ENCODE assay signal across 10 cellular contexts in genomic region chr6:36897629-36898028, GRCh38. TPM values are rescaled to one million over a fixed set of nuclear protein-coding genes. Genes with fewer than 3 reads are reported as not detected.
DNase-seq lines count a peak whose midpoint lies in the region; ATAC-seq and TF ChIP-seq lines count a peak whose summit lies in the region.
"Had no signal": no experiment of that assay in that cellular context is flagged by ENCODE, and none has a peak within 500 bp of the region (broad histone marks: within the 10 kb centered on the region; RNA-seq: fewer than 3 reads in every experiment).

No MANE protein-coding gene starts in this region.

- ATAC-seq in GM21737 (IDR thresholded peaks at IDR 0.05; ENCODE audit: unreplicated experiment): no peak

- DNase-seq in ELF-1 (ENCODE audit: low read depth, low spot score): peak; percentile 5
- DNase-seq in M059J (ENCODE audit: low read depth): peak; percentile 29
- no peak for DNase-seq in brain microvascular endothelial cell
- DNase-seq in mesendoderm: peak; percentile 48
- no peak for DNase-seq in NCI-H2227 (lab: John Stamatoyannopoulos, UW; ENCODE audit: unreplicated experiment)
- DNase-seq in effector CD4-positive, alpha-beta T cell: no peak
- DNase-seq in SJCRH30: no peak
- DNase-seq: immature natural killer cell, uterus had no signal

- H3K18ac ChIP-seq in mesendoderm (ENCODE audit: low read length): no peak overlapping the region

- H3K9me3 ChIP-seq in SJCRH30 (replicated peaks): no peaks in the 10 kb centered on the region
- H3K9me3 ChIP-seq: uterus had no signal

- peak; percentile 33 for TF ChIP-seq CTCF in brain microvascular endothelial cell (IDR thresholded peaks at IDR 0.05; ENCODE audit: low read depth, low read length, missing control alignments)

- H3K4me1 ChIP-seq in mesendoderm (ENCODE audit: control insufficient read depth, low read depth, low read length) (no peaks in the 10 kb centered on the region), SJCRH30 (peaks cover 22% of the 10 kb centered on the region; the same call in 1 of the 2 replicates)
- H3K4me1 ChIP-seq: uterus had no signal

- H2BK120ac ChIP-seq in mesendoderm (ENCODE audit: low read depth, low read length): no peak overlapping the region

- no peak overlapping the region for H3K4ac ChIP-seq in mesendoderm (ENCODE audit: low read depth, low read length)

- H3K79me2 ChIP-seq in mesendoderm (ENCODE audit: control insufficient read depth, insufficient read depth, low read length): no peaks in the 10 kb centered on the region

- H3K4me3 ChIP-seq in brain microvascular endothelial cell (ENCODE audit: low read depth, low read length): no peak overlapping the region
- H3K4me3 ChIP-seq in mesendoderm (ENCODE audit: low read length): no peak overlapping the region
- no peak overlapping the region for H3K4me3 ChIP-seq in SJCRH30
- H3K4me3 ChIP-seq: uterus had no signal

- H3K27ac ChIP-seq in brain microvascular endothelial cell (no peak overlapping the region), mesendoderm (ENCODE audit: low read depth, low read length) (no peak overlapping the region), SJCRH30 (no peak overlapping the region)
- H3K27ac ChIP-seq: uterus had no signal

- H3K9ac ChIP-seq in mesendoderm (ENCODE audit: low read length): no peak overlapping the region

- WGBS in mesendoderm (ENCODE audit: extremely low coverage, insufficient coverage, low lambda C conversion rate): no CpG with 5 or more reads among the region's 6 CpGs

- H3K56ac ChIP-seq in mesendoderm (ENCODE audit: low read length): no peak overlapping the region

- H3K36me3 ChIP-seq in brain microvascular endothelial cell (replicated peaks) (peaks cover 21% of the 10 kb centered on the region), mesendoderm (ENCODE audit: control insufficient read depth, insufficient read depth, low read length) (no peaks in the 10 kb centered on the region), SJCRH30 (peaks cover 8% of the 10 kb centered on the region)
- H3K36me3 ChIP-seq: uterus had no signal

- no peak overlapping the region for H3K23ac ChIP-seq in mesendoderm (ENCODE audit: low read length)

- no peak overlapping the region for H2BK5ac ChIP-seq in mesendoderm (ENCODE audit: low read length)

- H3K4me2 ChIP-seq in mesendoderm (ENCODE audit: low read length): no peak overlapping the region

- in situ Hi-C loops in brain microvascular endothelial cell (cut with HindIII; ENCODE audit: low pct_ligation_motif_present, low sequenced_read_pairs): no loop called here

- H4K8ac ChIP-seq in mesendoderm (ENCODE audit: low read depth, low read length): no peak overlapping the region

- H3K27me3 ChIP-seq in brain microvascular endothelial cell (replicated peaks) (no peaks in the 10 kb centered on the region), mesendoderm (ENCODE audit: insufficient read depth, low read length, poor library complexity) (no peaks in the 10 kb centered on the region), SJCRH30 (no peaks in the 10 kb centered on the region)
- H3K27me3 ChIP-seq: uterus had no signal

- H2AK5ac ChIP-seq in mesendoderm (ENCODE audit: low read length): no peak overlapping the region

- H4K5ac ChIP-seq in mesendoderm (ENCODE audit: low read length): no peak overlapping the region

- no peak overlapping the region for H2BK15ac ChIP-seq in mesendoderm (replicated peaks; ENCODE audit: low read depth)

- H3K79me1 ChIP-seq in mesendoderm (ENCODE audit: low read length): no peaks in the 10 kb centered on the region

RNA-seq across cellular contexts. Expression of gene C6orf89, which starts 11.9 kb away (rescaled TPM):
- total RNA-seq in M059J (2014; rRNA removed; shearing (Covaris generic)): 84.5 and 91.1 TPM in 2 replicates
- polyA plus RNA-seq in mesendoderm (2013, experiment 1 of 2): 7.4 TPM
- 7.1 TPM for polyA plus RNA-seq in mesendoderm (2013, experiment 2 of 2)
- total RNA-seq in SJCRH30 (2014; rRNA removed; shearing (Covaris generic)): 17.0 and 18.5 TPM in 2 replicates

RNA-seq across cellular contexts. Expression of gene PPIL1, which starts 23.0 kb away (rescaled TPM):
- 73.4 and 84.3 TPM in 2 replicates for total RNA-seq in M059J (2014; rRNA removed; shearing (Covaris generic))
- polyA plus RNA-seq in mesendoderm (2013, experiment 1 of 2): 105 TPM
- polyA plus RNA-seq in mesendoderm (2013, experiment 2 of 2): 104 TPM
- total RNA-seq in SJCRH30 (2014; rRNA removed; shearing (Covaris generic)): 75.2 and 77.8 TPM in 2 replicates

RNA-seq across cellular contexts. Expression of gene PI16, which starts 56.9 kb away (rescaled TPM):
- not detected in 2 replicates for total RNA-seq in M059J (2014; rRNA removed; shearing (Covaris generic))
- not detected for polyA plus RNA-seq in mesendoderm (2013, experiment 1 of 2)
- not detected for polyA plus RNA-seq in mesendoderm (2013, experiment 2 of 2)
- total RNA-seq in SJCRH30 (2014; rRNA removed; shearing (Covaris generic)): not detected in 2 replicates

RNA-seq across cellular contexts. Expression of gene CPNE5, which starts 58.4 kb away (rescaled TPM):
- total RNA-seq in M059J (2014; rRNA removed; shearing (Covaris generic)): 0.02 TPM in 1 of 2 replicates, not detected in the other
- 0.10 TPM for polyA plus RNA-seq in mesendoderm (2013, experiment 1 of 2)
- 0.17 TPM for polyA plus RNA-seq in mesendoderm (2013, experiment 2 of 2)
- total RNA-seq in SJCRH30 (2014; rRNA removed; shearing (Covaris generic)): 0.57 TPM in 1 of 2 replicates, not detected in the other

Comparison
In these comparisons a context has a peak if more than half of its experiments do, and no peak if none do; other contexts are left out.
1. DNase-seq: peak in ELF-1 (single experiment), M059J (single experiment) and mesendoderm (single experiment); none in brain microvascular endothelial cell (single experiment), NCI-H2227 (single experiment), effector CD4-positive, alpha-beta T cell (single experiment) and SJCRH30 (0 of 2).